1 cellular context compared by ENCODE assay signal in genomic region chr10:1142596-1142995, GRCh38.
TF ChIP-seq lines count a peak whose summit lies in the region.

No MANE protein-coding gene starts in this region.

TF ChIP-seq in HCT116, 20 proteins besides CTCF, POLR2A, EP300 and RAD21 (continued from another document):
- TF ChIP-seq ZBTB33 (IDR thresholded peaks at IDR 0.05; ENCODE audit: extremely low read depth, insufficient replicate concordance, low read length) = no peak
